In the genomic region with DNA sequence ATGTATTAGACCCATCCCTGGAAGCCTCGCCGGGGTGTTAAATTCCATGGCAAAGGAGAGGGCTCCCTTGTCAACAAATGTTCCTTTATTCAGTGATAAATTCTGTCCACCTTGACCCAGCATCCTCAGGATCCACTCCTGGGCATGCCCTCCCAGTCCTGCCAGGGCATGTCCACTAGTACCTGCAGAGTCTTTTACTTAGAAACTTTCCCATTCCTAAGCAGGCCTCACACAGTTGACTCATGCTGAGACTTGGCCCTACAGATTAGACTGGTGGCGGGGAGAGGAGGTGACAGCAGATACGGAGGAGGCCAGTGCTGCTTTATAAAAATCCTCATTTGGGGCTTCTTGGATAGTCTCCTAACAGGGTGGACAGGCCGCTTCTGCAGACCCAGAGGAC, we compare ENCODE assay signal across 28 cellular contexts.
"Had no signal": no experiment of that assay in that cellular context is flagged by ENCODE, and none has a peak within 500 bp of the region (broad histone marks: within the 10 kb centered on the region; RNA-seq: fewer than 3 reads in every experiment).

No MANE protein-coding gene starts in this region.

- H3K4me3 Mint-ChIP-seq: activated CD4-positive, alpha-beta memory T cell treated with anti-CD3 and anti-CD28 coated beads, Interleukin-2, amount 10 ng/mL, durations not matched to agents 7 days and 5 days; activated CD4-positive, alpha-beta T cell treated with anti-CD3 and anti-CD28 coated beads, Interleukin-2, amount 10 ng/mL, durations not matched to agents 7 days and 5 days; immature natural killer cell; nephron progenitor cell; WTC11 had no signal

- ATAC-seq: heart left ventricle, lower lobe of right lung, mucosa of descending colon, psoas muscle, right cardiac atrium, WTC11 had no signal

- H3K9ac ChIP-seq: parathyroid adenoma had no signal

- H3K79me2 ChIP-seq: parathyroid adenoma had no signal

- H3K9me3 Mint-ChIP-seq: activated CD4-positive, alpha-beta memory T cell treated with anti-CD3 and anti-CD28 coated beads, Interleukin-2, amount 10 ng/mL, durations not matched to agents 7 days and 5 days; activated CD4-positive, alpha-beta T cell treated with anti-CD3 and anti-CD28 coated beads, Interleukin-2, amount 10 ng/mL, durations not matched to agents 7 days and 5 days had no signal

- H3K9me3 ChIP-seq: lower lobe of right lung, mucosa of descending colon, psoas muscle, suprapubic skin, tibial artery had no signal

- H3K27ac ChIP-seq: brain microvascular endothelial cell, heart left ventricle, lower lobe of right lung, parathyroid adenoma, psoas muscle, spleen, suprapubic skin, tibial artery had no signal

- H3K27me3 ChIP-seq: brain microvascular endothelial cell, suprapubic skin had no signal

- H3K36me3 ChIP-seq: brain microvascular endothelial cell, heart left ventricle, lower lobe of right lung, spleen, suprapubic skin, tibial artery had no signal

- H3K4me1 ChIP-seq: heart left ventricle, lower lobe of right lung, parathyroid adenoma, psoas muscle, spleen, suprapubic skin, tibial artery had no signal

- H3K4me1 Mint-ChIP-seq: activated CD4-positive, alpha-beta memory T cell treated with anti-CD3 and anti-CD28 coated beads, Interleukin-2, amount 10 ng/mL, durations not matched to agents 7 days and 5 days; activated CD4-positive, alpha-beta T cell treated with anti-CD3 and anti-CD28 coated beads, Interleukin-2, amount 10 ng/mL, durations not matched to agents 7 days and 5 days; immature natural killer cell; nephron progenitor cell; WTC11 had no signal

- FAIRE-seq: astrocyte had no signal

- H3K4me3 ChIP-seq: heart left ventricle, lower lobe of right lung, mucosa of descending colon, psoas muscle, spleen, suprapubic skin, tibial artery had no signal

- H3K36me3 Mint-ChIP-seq: immature natural killer cell had no signal

- H2AFZ ChIP-seq: parathyroid adenoma had no signal

- DNase-seq: activated CD4-positive, alpha-beta memory T cell treated with anti-CD3 and anti-CD28 coated beads, Interleukin-2, amount 10 ng/mL, durations not matched to agents 7 days and 5 days; activated CD4-positive, alpha-beta T cell treated with anti-CD3 and anti-CD28 coated beads for 1 hour; activated CD4-positive, alpha-beta T cell treated with anti-CD3 and anti-CD28 coated beads, Interleukin-2, amount 10 ng/mL, durations not matched to agents 7 days and 5 days; activated gamma-delta T cell treated with Interleukin-2 at 50 U/mL for 16 hours; activated naive CD4-positive, alpha-beta T cell treated with anti-CD3 and anti-CD28 coated beads, Interleukin-2, amount 50 U/mL, for 16 hours; amniotic stem cell; brain microvascular endothelial cell; central memory CD4-positive, alpha-beta T cell; dermis blood vessel endothelial cell; effector CD8-positive, alpha-beta T cell; foreskin fibroblast; heart left ventricle; hypothalamus; immature natural killer cell; lower lobe of right lung; mesendoderm; mucosa of descending colon; nephron progenitor cell; psoas muscle; right cardiac atrium; spleen; stimulated activated naive CD4-positive, alpha-beta T cell; T-helper 2 cell; tibial artery had no signal

- H3K27ac Mint-ChIP-seq: activated CD4-positive, alpha-beta memory T cell treated with anti-CD3 and anti-CD28 coated beads, Interleukin-2, amount 10 ng/mL, durations not matched to agents 7 days and 5 days; activated CD4-positive, alpha-beta T cell treated with anti-CD3 and anti-CD28 coated beads, Interleukin-2, amount 10 ng/mL, durations not matched to agents 7 days and 5 days; immature natural killer cell; nephron progenitor cell; WTC11 had no signal
